8 cellular contexts compared by ENCODE assay signal in genomic region chr1:8423134-8423701, GRCh38.
DNase-seq lines count a peak whose midpoint lies in the region; ATAC-seq lines count a peak whose summit lies in the region.

No MANE protein-coding gene starts in this region.

- ATAC-seq in GM18909 (IDR thresholded peaks at IDR 0.05; ENCODE audit: poor library complexity, unreplicated experiment), result peak; percentile 15
- ATAC-seq in HG02870 (IDR thresholded peaks at IDR 0.05; ENCODE audit: unreplicated experiment), result no peak
- ATAC-seq in GM18519 (IDR thresholded peaks at IDR 0.05; ENCODE audit: low FRiP score, unreplicated experiment), result no peak

- WGBS in adipose tissue, 3 donors, result 0 to 1% (median 1%) methylated on average over 23 to 38 of the region's 38 CpGs

- peak overlapping the region; percentile 87 for H3K27ac ChIP-seq in adipose tissue (ENCODE audit: low read depth, low read length)

- DNase-seq in RPMI7951 (ENCODE audit: low read depth), result peak; percentile 20
- peak; percentile 33 for DNase-seq in iPS-NIHi7 (ENCODE audit: extremely low spot score)
- DNase-seq in stimulated activated CD4-positive, alpha-beta T cell treated with anti-CD3 and anti-CD28 coated beads, Interleukin-2, amount 100 ng/mL, for 4 hours (ENCODE audit: low read depth), result peak; percentile 19
- DNase-seq in NCI-H2107 (lab: John Stamatoyannopoulos, UW), result no peak
